In genomic region chr1:150973826-150974579, GRCh38 we compare ENCODE assay signal across 1 cellular context.
TF ChIP-seq lines count a peak whose summit lies in the region.

No MANE protein-coding gene starts in this region.

TF ChIP-seq in HepG2, 621 proteins besides CTCF, POLR2A, EP300 and RAD21 (continues in another document):
- TF ChIP-seq SRY (CRISPR knock-in tag; IDR thresholded peaks at IDR 0.05), result 0 out of 2 replicates have a peak, but pooled peaks have one; percentile 42
- 0 out of 2 replicates have a peak, but pooled peaks have one; percentile 39 for TF ChIP-seq NCOA1 (CRISPR knock-in tag; IDR thresholded peaks at IDR 0.05)
- TF ChIP-seq STAT5B (CRISPR knock-in tag; IDR thresholded peaks at IDR 0.05), result no peak
- no peak; the same call in 1 of the 2 replicates for TF ChIP-seq ZNF773 (CRISPR knock-in tag; IDR thresholded peaks at IDR 0.05; ENCODE audit: borderline replicate concordance)
- no peak for TF ChIP-seq DMAP1 (CRISPR knock-in tag; IDR thresholded peaks at IDR 0.05)
- 0 out of 2 replicates have a peak, but pooled peaks have one; percentile 8 for TF ChIP-seq MTA1 (CRISPR knock-in tag; IDR thresholded peaks at IDR 0.05; ENCODE audit: borderline replicate concordance)
- TF ChIP-seq TEAD2 (CRISPR knock-in tag; IDR thresholded peaks at IDR 0.05), result no peak
- TF ChIP-seq NFATC3 (CRISPR knock-in tag; IDR thresholded peaks at IDR 0.05), result no peak
- TF ChIP-seq ZNF558 (CRISPR knock-in tag; IDR thresholded peaks at IDR 0.05; ENCODE audit: borderline replicate concordance), result 0 out of 2 replicates have a peak, but pooled peaks have one; percentile 10
- TF ChIP-seq ONECUT2 (CRISPR knock-in tag; IDR thresholded peaks at IDR 0.05), result no peak
- TF ChIP-seq ZNF687 (CRISPR knock-in tag; IDR thresholded peaks at IDR 0.05), result peak; percentile 68
- no peak for TF ChIP-seq ZNF503 (CRISPR knock-in tag; IDR thresholded peaks at IDR 0.05)
- peak; percentile 46; the same call in 1 of the 2 replicates for TF ChIP-seq ZFY (CRISPR knock-in tag; IDR thresholded peaks at IDR 0.05)
- peak; percentile 51; the same call in 1 of the 2 replicates for TF ChIP-seq ARID4A (CRISPR knock-in tag; IDR thresholded peaks at IDR 0.05; ENCODE audit: borderline replicate concordance)
- no peak for TF ChIP-seq ZNF292 (CRISPR knock-in tag; IDR thresholded peaks at IDR 0.05; ENCODE audit: borderline replicate concordance, low read depth)
- no peak for TF ChIP-seq ZNF225 (CRISPR knock-in tag; IDR thresholded peaks at IDR 0.05)
- 0 out of 2 replicates have a peak, but pooled peaks have one; percentile 24 for TF ChIP-seq ZFP91 (CRISPR knock-in tag; IDR thresholded peaks at IDR 0.05; ENCODE audit: borderline replicate concordance)
- no peak for TF ChIP-seq ZNF75D (CRISPR knock-in tag; IDR thresholded peaks at IDR 0.05; ENCODE audit: borderline replicate concordance)
- no peak for TF ChIP-seq RERE (CRISPR knock-in tag; IDR thresholded peaks at IDR 0.05; ENCODE audit: low read depth)
- TF ChIP-seq ZNF780A (CRISPR knock-in tag; IDR thresholded peaks at IDR 0.05), result no peak
- 0 out of 2 replicates have a peak, but pooled peaks have one; percentile 32 for TF ChIP-seq ZNF788 (CRISPR knock-in tag; IDR thresholded peaks at IDR 0.05; ENCODE audit: borderline replicate concordance)
- TF ChIP-seq ZBTB14 (CRISPR knock-in tag; IDR thresholded peaks at IDR 0.05), result no peak
- TF ChIP-seq HNRNPL (IDR thresholded peaks at IDR 0.05; ENCODE audit: low read depth, low read length), result 0 out of 2 replicates have a peak, but pooled peaks have one; percentile 27
- TF ChIP-seq AHDC1 (CRISPR knock-in tag; IDR thresholded peaks at IDR 0.05; ENCODE audit: borderline replicate concordance), result no peak
- no peak for TF ChIP-seq DBP (CRISPR knock-in tag; IDR thresholded peaks at IDR 0.05; ENCODE audit: not compliant biosample characterization)
